In the genomic region with DNA sequence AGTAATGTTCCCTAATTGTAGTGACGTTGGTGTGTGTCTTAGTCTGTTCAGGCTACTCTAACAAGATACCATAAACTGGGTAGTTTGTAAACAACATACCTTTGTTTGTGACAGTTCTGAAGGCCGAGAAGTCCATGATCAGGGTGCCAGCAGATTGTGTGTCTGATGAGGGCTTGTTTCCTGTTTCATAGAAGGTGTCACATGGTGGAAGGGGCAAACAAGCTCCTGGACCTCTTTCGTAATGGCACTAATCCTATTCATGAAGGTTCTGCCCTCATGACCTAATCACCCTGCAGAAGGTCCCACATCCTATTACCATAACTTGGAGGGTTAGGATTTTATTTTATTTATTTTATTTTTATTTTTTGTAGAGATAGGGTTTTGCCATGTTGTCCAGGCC, we compare ENCODE assay signal across 37 cellular contexts. TPM values are rescaled to one million over a fixed set of nuclear protein-coding genes. Genes with fewer than 3 reads are reported as not detected.
DNase-seq lines count a peak whose midpoint lies in the region; ATAC-seq, FAIRE-seq and TF ChIP-seq lines count a peak whose summit lies in the region.
"Had no signal": no experiment of that assay in that cellular context is flagged by ENCODE, and none has a peak within 500 bp of the region (broad histone marks: within the 10 kb centered on the region; RNA-seq: fewer than 3 reads in every experiment).

No MANE protein-coding gene starts in this region.

- H3K27me3 Mint-ChIP-seq in IgD-negative memory B cell, result no peaks in the 10 kb centered on the region
- H3K27me3 Mint-ChIP-seq: activated CD4-positive, alpha-beta memory T cell treated with anti-CD3 and anti-CD28 coated beads, Interleukin-2, amount 10 ng/mL, durations not matched to agents 7 days and 5 days; activated naive CD8-positive, alpha-beta T cell treated with anti-CD3 and anti-CD28 coated beads for 36 hours; stimulated activated naive CD8-positive, alpha-beta T cell treated with anti-CD3 and anti-CD28 coated beads, Interleukin-15, amount 100 ng/mL, for 72 hours had no signal

- no peak overlapping the region for H3K4me3 Mint-ChIP-seq in IgD-negative memory B cell
- H3K4me3 Mint-ChIP-seq in stimulated activated effector memory CD8-positive, alpha-beta T cell treated with anti-CD3 and anti-CD28 coated beads, Interleukin-12 subunit alpha, Interleukin-12 subunit beta, amount 100 ng/mL, for 72 hours, result no peak overlapping the region
- H3K4me3 Mint-ChIP-seq: activated CD4-positive, alpha-beta memory T cell treated with anti-CD3 and anti-CD28 coated beads, Interleukin-2, amount 10 ng/mL, durations not matched to agents 7 days and 5 days; activated naive CD8-positive, alpha-beta T cell treated with anti-CD3 and anti-CD28 coated beads for 36 hours; HFFc6; nephron; stimulated activated naive CD8-positive, alpha-beta T cell treated with anti-CD3 and anti-CD28 coated beads, Interleukin-15, amount 100 ng/mL, for 72 hours had no signal

- TF ChIP-seq EP300 in HepG2 (IDR thresholded peaks at IDR 0.05; ENCODE audit: low read depth in 2 of 2, low read length in 2 of 2) (no peak), HepG2 (CRISPR knock-in tag; IDR thresholded peaks at IDR 0.05; ENCODE audit: borderline replicate concordance) (no peak)

- H4K20me1 ChIP-seq in BLaER1 treated with 17β-estradiol and CSF1 and Interleukin-3, amounts not matched to agents 10 nM and 100 nM, result peaks cover 73 to 100% (median 94%) of the 10 kb centered on the region in 11 experiments
- peaks cover 10% of the 10 kb centered on the region for H4K20me1 ChIP-seq in HepG2 (ENCODE audit: insufficient read depth, low read length)
- H4K20me1 ChIP-seq in mammary epithelial cell (ENCODE audit: insufficient read depth, low read length), result no peaks in the 10 kb centered on the region

- no peaks in the 10 kb centered on the region for H3K9me3 Mint-ChIP-seq in IgD-negative memory B cell
- no peaks in the 10 kb centered on the region for H3K9me3 Mint-ChIP-seq in stimulated activated effector memory CD8-positive, alpha-beta T cell treated with anti-CD3 and anti-CD28 coated beads, Interleukin-12 subunit alpha, Interleukin-12 subunit beta, amount 100 ng/mL, for 72 hours
- H3K9me3 Mint-ChIP-seq: activated CD4-positive, alpha-beta memory T cell treated with anti-CD3 and anti-CD28 coated beads, Interleukin-2, amount 10 ng/mL, durations not matched to agents 7 days and 5 days; activated naive CD8-positive, alpha-beta T cell treated with anti-CD3 and anti-CD28 coated beads for 36 hours; HFFc6; nephron; stimulated activated naive CD8-positive, alpha-beta T cell treated with anti-CD3 and anti-CD28 coated beads, Interleukin-15, amount 100 ng/mL, for 72 hours had no signal

- CTCF ChIA-PET in HepG2 (lab: Yijun Ruan, JAX; ENCODE audit: low intra/inter-chr PET ratio, low total read pairs) (no interaction called here), mammary epithelial cell (lab: Charles Lee; ENCODE audit: low non-redundant PET) (no interaction called here)

- no peak for TF ChIP-seq POLR2A in HepG2 (IDR thresholded peaks at IDR 0.05; ENCODE audit: insufficient read depth in 1 of 2, low read depth in 2 of 2, low read length in 2 of 2)

- no TSS peak for BruUV-seq in HepG2 (replicated peaks; lab: Mats Ljungman, UMichigan)
- no TSS peak for BruUV-seq in mammary epithelial cell (replicated peaks; lab: Mats Ljungman, UMichigan)

- peaks cover 38 to 63% (median 60%) of the 10 kb centered on the region in 3 donors for H3K4me1 Mint-ChIP-seq in IgD-negative memory B cell
- peaks cover 43% of the 10 kb centered on the region for H3K4me1 Mint-ChIP-seq in stimulated activated effector memory CD8-positive, alpha-beta T cell treated with anti-CD3 and anti-CD28 coated beads, Interleukin-12 subunit alpha, Interleukin-12 subunit beta, amount 100 ng/mL, for 72 hours

- dilution Hi-C loops in mammary epithelial cell (cut with HindIII; ENCODE audit: low sequenced_read_pairs), result no loop called here

- TF ChIP-seq CTCF in HepG2 (CRISPR knock-in tag; IDR thresholded peaks at IDR 0.05), result no peak
- TF ChIP-seq CTCF in mammary epithelial cell (conservative IDR thresholded peaks at IDR 0.05 in 1 of 2, IDR thresholded peaks at IDR 0.05 in 1 of 2; ENCODE audit: extremely low read depth in 1 of 2, insufficient read depth in 1 of 2, low read depth in 1 of 2, low read length in 2 of 2), result no peak

- H3K79me2 ChIP-seq in HepG2 (ENCODE audit: insufficient read depth, low read length), result peaks cover 51% of the 10 kb centered on the region
- peaks cover 95% of the 10 kb centered on the region for H3K79me2 ChIP-seq in mammary epithelial cell (ENCODE audit: insufficient read depth, low read length)

- peaks cover 7 to 37% (median 21%) of the 10 kb centered on the region in 11 experiments; a peak in 16 of 22 replicates for H3K36me3 ChIP-seq in BLaER1 treated with 17β-estradiol and CSF1 and Interleukin-3, amounts not matched to agents 10 nM and 100 nM
- H3K36me3 ChIP-seq in HepG2 (replicated peaks in 1 of 2; ENCODE audit: control insufficient read depth in 1 of 2, insufficient read depth in 2 of 2, low read length in 2 of 2) (no peaks in the 10 kb centered on the region), mammary epithelial cell (ENCODE audit: insufficient read depth, low read length) (no peaks in the 10 kb centered on the region)
- H3K36me3 ChIP-seq: ascending aorta, cardiac muscle cell, colonic mucosa, lower lobe of right lung, MG63, ovary had no signal

- peak; percentile 75 for DNase-seq in HepG2 (ENCODE audit: low spot score)
- DNase-seq in mammary epithelial cell, result no peak
- DNase-seq in stimulated activated effector memory CD8-positive, alpha-beta T cell treated with anti-CD3 and anti-CD28 coated beads, Interleukin-12 subunit alpha, Interleukin-12 subunit beta, amount 100 ng/mL, for 72 hours (ENCODE audit: low spot score in 2 of 2), result no peak
- DNase-seq in amniotic stem cell (lab: John Stamatoyannopoulos, UW), result no peak
- DNase-seq: ACHN; activated CD4-positive, alpha-beta memory T cell treated with anti-CD3 and anti-CD28 coated beads, Interleukin-2, amount 10 ng/mL, durations not matched to agents 7 days and 5 days; activated naive CD8-positive, alpha-beta T cell treated with anti-CD3 and anti-CD28 coated beads for 36 hours; Calu3; colonic mucosa; effector memory CD4-positive, alpha-beta T cell; GM23248; HFFc6; kidney glomerular epithelial cell; lower lobe of right lung; MG63; NCI-H146; NCI-H2171 treated with DMSO at 0.1 percent for 48 hours; NCI-H524 treated with DMSO at 0.1 percent for 48 hours; ovary; stimulated activated naive CD8-positive, alpha-beta T cell treated with anti-CD3 and anti-CD28 coated beads, Interleukin-15, amount 100 ng/mL, for 72 hours; T-helper 1 cell had no signal

- H2AFZ ChIP-seq in HepG2 (ENCODE audit: low read length) (no peak overlapping the region), mammary epithelial cell (ENCODE audit: low read depth, low read length) (no peak overlapping the region)
- H2AFZ ChIP-seq: GM23248 had no signal

- peaks cover 2% of the 10 kb centered on the region for H3K36me3 Mint-ChIP-seq in IgD-negative memory B cell
- no peaks in the 10 kb centered on the region for H3K36me3 Mint-ChIP-seq in stimulated activated effector memory CD8-positive, alpha-beta T cell treated with anti-CD3 and anti-CD28 coated beads, Interleukin-12 subunit alpha, Interleukin-12 subunit beta, amount 100 ng/mL, for 72 hours
- H3K36me3 Mint-ChIP-seq: activated naive CD8-positive, alpha-beta T cell treated with anti-CD3 and anti-CD28 coated beads for 36 hours had no signal

- peak overlapping the region in 2 of 11 experiments; percentile 14 to 23; a peak in 1 of 22 replicates for H3K27ac ChIP-seq in BLaER1 treated with 17β-estradiol and CSF1 and Interleukin-3, amounts not matched to agents 10 nM and 100 nM
- H3K27ac ChIP-seq in HepG2 (ENCODE audit: extremely low read length, insufficient read depth, low read length) (peak overlapping the region; percentile 33), mammary epithelial cell (ENCODE audit: insufficient read depth, low read depth, low read length) (no peak overlapping the region)
- H3K27ac ChIP-seq: ascending aorta, BLaER1, cardiac muscle cell, colonic mucosa, GM23248, lower lobe of right lung, ovary, skin epidermis had no signal

- H3K27me3 ChIP-seq in BLaER1 treated with 17β-estradiol and CSF1 and Interleukin-3, amounts not matched to agents 10 nM and 100 nM, result no peaks in the 10 kb centered on the region
- H3K27me3 ChIP-seq in HepG2 (ENCODE audit: control insufficient read depth in 1 of 2, insufficient read depth in 2 of 2, low read length in 2 of 2) (no peaks in the 10 kb centered on the region), mammary epithelial cell (ENCODE audit: insufficient read depth, low read length) (no peaks in the 10 kb centered on the region)
- H3K27me3 ChIP-seq: ascending aorta, BLaER1, cardiac muscle cell, colonic mucosa, MG63, ovary had no signal

- peak overlapping the region in 2 of 3 donors; percentile 27 to 32 for H3K27ac Mint-ChIP-seq in IgD-negative memory B cell
- no peak overlapping the region for H3K27ac Mint-ChIP-seq in stimulated activated effector memory CD8-positive, alpha-beta T cell treated with anti-CD3 and anti-CD28 coated beads, Interleukin-12 subunit alpha, Interleukin-12 subunit beta, amount 100 ng/mL, for 72 hours
- H3K27ac Mint-ChIP-seq: activated CD4-positive, alpha-beta memory T cell treated with anti-CD3 and anti-CD28 coated beads, Interleukin-2, amount 10 ng/mL, durations not matched to agents 7 days and 5 days; activated naive CD8-positive, alpha-beta T cell treated with anti-CD3 and anti-CD28 coated beads for 36 hours; HFFc6 had no signal

- H3K4me3 ChIP-seq in BLaER1 treated with 17β-estradiol and CSF1 and Interleukin-3, amounts not matched to agents 10 nM and 100 nM, result no peak overlapping the region
- H3K4me3 ChIP-seq in HepG2 (replicated peaks in 1 of 3; ENCODE audit: insufficient read depth in 1 of 3, low read depth in 2 of 3, low read length in 3 of 3), result no peak overlapping the region
- H3K4me3 ChIP-seq in mammary epithelial cell (replicated peaks in 1 of 3; ENCODE audit: insufficient read depth in 1 of 3, low read depth in 2 of 3, low read length in 3 of 3), result no peak overlapping the region
- H3K4me3 ChIP-seq: ascending aorta, BLaER1, cardiac muscle cell, colonic mucosa, GM23248, lower lobe of right lung, MG63, ovary, skin epidermis had no signal

- POLR2A ChIA-PET in HepG2 (lab: Yijun Ruan, JAX), result interaction anchor here (1.3 to 1.6 kb wide), 2 partner anchors 11 to 37 kb away, joined by 6 to 9 read pairs; partner anchors contain the start of genes ATXN7, SCAANT1 and THOC7

- intact Hi-C loops in HepG2 (cut with micrococcal nuclease; ENCODE audit: unreplicated experiment) (no loop called here), mammary epithelial cell (cut with micrococcal nuclease) (no loop called here)

- WGBS in HepG2 (ENCODE audit: low lambda C conversion rate), result 69% methylated on average over 2 of the region's 3 CpGs
- 96% methylated on average over 3 of the region's 3 CpGs for WGBS in mammary epithelial cell (ENCODE audit: low coverage, missing lambda C conversion rate)

- H3K9me3 ChIP-seq in BLaER1 treated with 17β-estradiol and CSF1 and Interleukin-3, amounts not matched to agents 10 nM and 100 nM (replicated peaks in 1 of 11), result no peaks in the 10 kb centered on the region
- H3K9me3 ChIP-seq in HepG2 (ENCODE audit: low read length) (no peaks in the 10 kb centered on the region), mammary epithelial cell (replicated peaks; ENCODE audit: insufficient read depth, low read length) (no peaks in the 10 kb centered on the region)
- H3K9me3 ChIP-seq: ascending aorta, BLaER1, colonic mucosa, lower lobe of right lung, MG63, ovary had no signal

- peaks cover 9 to 30% (median 18%) of the 10 kb centered on the region in 10 experiments; a peak in 18 of 20 replicates for H3K4me1 ChIP-seq in BLaER1 treated with 17β-estradiol and CSF1 and Interleukin-3, amounts not matched to agents 10 nM and 100 nM
- H3K4me1 ChIP-seq in HepG2 (ENCODE audit: insufficient read depth, low read length) (peaks cover 45% of the 10 kb centered on the region), mammary epithelial cell (ENCODE audit: insufficient read depth, low read length) (peaks cover 14% of the 10 kb centered on the region)
- H3K4me1 ChIP-seq: colonic mucosa had no signal

- peak; percentile 27 for ATAC-seq in GM18520 (IDR thresholded peaks at IDR 0.05; ENCODE audit: unreplicated experiment)
- peak; percentile 85 for ATAC-seq in HepG2
- no peak for ATAC-seq in stimulated activated effector memory CD8-positive, alpha-beta T cell treated with anti-CD3 and anti-CD28 coated beads, Interleukin-12 subunit alpha, Interleukin-12 subunit beta, amount 100 ng/mL, for 72 hours
- ATAC-seq: lower lobe of right lung; stimulated activated naive CD8-positive, alpha-beta T cell treated with anti-CD3 and anti-CD28 coated beads, Interleukin-15, amount 100 ng/mL, for 72 hours had no signal

- peak; percentile 64 for FAIRE-seq in HepG2 (lab: Jason Lieb, UNC)
- FAIRE-seq: GM18507, RCC 7860, TTC549 had no signal

- no peak for TF ChIP-seq RAD21 in HepG2 (CRISPR knock-in tag; IDR thresholded peaks at IDR 0.05)

- in situ Hi-C loops in HepG2 (cut with HindIII; ENCODE audit: extremely low pct_ligation_motif_present, low pct_unique_long_range_greater_than_20kb), result no loop called here
- in situ Hi-C loops in mammary epithelial cell (cut with MboI; ENCODE audit: low sequenced_read_pairs in 2 of 2), result no loop called here

- no peak overlapping the region for H3K9ac ChIP-seq in BLaER1 treated with 17β-estradiol and CSF1 and Interleukin-3, amounts not matched to agents 10 nM and 100 nM
- H3K9ac ChIP-seq in HepG2 (ENCODE audit: insufficient read depth, low read depth, low read length) (no peak overlapping the region), mammary epithelial cell (ENCODE audit: insufficient read depth, low read length) (no peak overlapping the region)
- H3K9ac ChIP-seq: BLaER1, GM23248 had no signal

- H3K4me2 ChIP-seq in BLaER1 treated with 17β-estradiol and CSF1 and Interleukin-3, amounts not matched to agents 10 nM and 100 nM, result peak overlapping the region in 6 of 11 experiments; percentile 27 to 48 (median 28); a peak in 9 of 22 replicates
- H3K4me2 ChIP-seq in HepG2 (ENCODE audit: low read depth, low read length) (peak overlapping the region; percentile 34), mammary epithelial cell (ENCODE audit: insufficient read depth, low read depth, low read length) (no peak overlapping the region)
- H3K4me2 ChIP-seq: BLaER1 had no signal

RNA-seq across cellular contexts. Expression of gene ATXN7, which starts 11.1 kb away (rescaled TPM):
- 2.1 TPM for polyA plus RNA-seq in IgD-negative memory B cell
- total RNA-seq in HepG2 (2016; rRNA removed; fragmentation: Illumina TruSeq; extraction: Trizol), result 5.4 and 13.8 TPM in 2 replicates
- 6.8 and 8.0 TPM in 2 replicates for total RNA-seq in HepG2 (2016; cell fraction: cytosol; rRNA removed; fragmentation: Illumina TruSeq; extraction: Trizol; ENCODE audit: low read depth)
- 5.9 and 11.2 TPM in 2 replicates for total RNA-seq in HepG2 (2016; cell fraction: insoluble cytoplasmic fraction; rRNA removed; fragmentation: Illumina TruSeq; extraction: Trizol)
- 7.3 and 7.5 TPM in 2 replicates for total RNA-seq in HepG2 (2016; cell fraction: membrane; rRNA removed; fragmentation: Illumina TruSeq; extraction: Trizol)
- 40.8 and 41.1 TPM in 2 replicates for total RNA-seq in HepG2 (2016; cell fraction: nucleus; rRNA removed; fragmentation: Illumina TruSeq; extraction: Trizol)
- 18.7 and 20.0 TPM in 2 replicates for polyA plus RNA-seq in HepG2 (2011; rRNA removed)
- polyA plus RNA-seq in HepG2 (2011; cell fraction: cytosol; rRNA removed), result 7.6 and 8.5 TPM in 2 replicates
- 45.2 and 47.7 TPM in 2 replicates for polyA plus RNA-seq in HepG2 (2011; cell fraction: nucleus; rRNA removed)
- polyA plus RNA-seq in HepG2 (2012), result 6.4 and 9.3 TPM in 2 replicates
- 0.12 and 0.27 TPM in 2 replicates for polyA plus RNA-seq in HepG2 (2016; cell fraction: cytosol; fragmentation: Illumina TruSeq; extraction: Trizol; ENCODE audit: low read depth)
- 3.3 TPM in 2 replicates for polyA plus RNA-seq in HepG2 (2016; cell fraction: insoluble cytoplasmic fraction; fragmentation: Illumina TruSeq; extraction: Trizol; ENCODE audit: low read depth)
- 0.78 and 0.88 TPM in 2 replicates for polyA plus RNA-seq in HepG2 (2016; cell fraction: membrane; fragmentation: Illumina TruSeq; extraction: Trizol; ENCODE audit: low read depth)
- 12.8 and 18.3 TPM in 2 replicates for polyA plus RNA-seq in HepG2 (2016; cell fraction: nucleus; fragmentation: Illumina TruSeq; extraction: Trizol; ENCODE audit: insufficient read depth, low read depth)
- 71.6 and 73.2 TPM in 2 replicates for polyA minus RNA-seq in HepG2 (2011; rRNA and poly(A)+ RNA removed; ENCODE audit: low replicate concordance)
- polyA minus RNA-seq in HepG2 (2011; cell fraction: cytosol; rRNA and poly(A)+ RNA removed), result 12.0 and 13.4 TPM in 2 replicates
- 131 and 156 TPM in 2 replicates for polyA minus RNA-seq in HepG2 (2011; cell fraction: nucleus; rRNA and poly(A)+ RNA removed)
- 10 to 100 TPM; 21.2 to 30.5 TPM for total RNA-seq in mammary epithelial cell
- 10.1 TPM for polyA plus RNA-seq in mammary epithelial cell
- 38.2 TPM for polyA minus RNA-seq in mammary epithelial cell

RNA-seq across cellular contexts. Expression of gene THOC7, which starts 11.2 kb away (rescaled TPM):
- polyA plus RNA-seq in IgD-negative memory B cell, result 67.4 TPM
- 63.5 and 80.4 TPM in 2 replicates for total RNA-seq in HepG2 (2016; rRNA removed; fragmentation: Illumina TruSeq; extraction: Trizol)
- total RNA-seq in HepG2 (2016; cell fraction: cytosol; rRNA removed; fragmentation: Illumina TruSeq; extraction: Trizol; ENCODE audit: low read depth), result 77.9 and 86.5 TPM in 2 replicates
- total RNA-seq in HepG2 (2016; cell fraction: insoluble cytoplasmic fraction; rRNA removed; fragmentation: Illumina TruSeq; extraction: Trizol), result 66.5 and 80.9 TPM in 2 replicates
- 75.0 and 86.4 TPM in 2 replicates for total RNA-seq in HepG2 (2016; cell fraction: membrane; rRNA removed; fragmentation: Illumina TruSeq; extraction: Trizol)
- total RNA-seq in HepG2 (2016; cell fraction: nucleus; rRNA removed; fragmentation: Illumina TruSeq; extraction: Trizol), result 27.4 and 28.6 TPM in 2 replicates
- 26.5 and 32.8 TPM in 2 replicates for polyA plus RNA-seq in HepG2 (2011; rRNA removed)
- polyA plus RNA-seq in HepG2 (2011; cell fraction: cytosol; rRNA removed), result 11.4 and 19.8 TPM in 2 replicates
- polyA plus RNA-seq in HepG2 (2011; cell fraction: nucleus; rRNA removed), result 4.0 and 6.9 TPM in 2 replicates
- polyA plus RNA-seq in HepG2 (2012), result 42.7 and 59.7 TPM in 2 replicates
- polyA plus RNA-seq in HepG2 (2016; cell fraction: cytosol; fragmentation: Illumina TruSeq; extraction: Trizol; ENCODE audit: low read depth), result 131 and 137 TPM in 2 replicates
- polyA plus RNA-seq in HepG2 (2016; cell fraction: insoluble cytoplasmic fraction; fragmentation: Illumina TruSeq; extraction: Trizol; ENCODE audit: low read depth), result 111 and 112 TPM in 2 replicates
- 110 and 112 TPM in 2 replicates for polyA plus RNA-seq in HepG2 (2016; cell fraction: membrane; fragmentation: Illumina TruSeq; extraction: Trizol; ENCODE audit: low read depth)
- polyA plus RNA-seq in HepG2 (2016; cell fraction: nucleus; fragmentation: Illumina TruSeq; extraction: Trizol; ENCODE audit: insufficient read depth, low read depth), result 54.5 and 57.0 TPM in 2 replicates
- polyA minus RNA-seq in HepG2 (2011; rRNA and poly(A)+ RNA removed; ENCODE audit: low replicate concordance), result 2.2 and 5.4 TPM in 2 replicates
- polyA minus RNA-seq in HepG2 (2011; cell fraction: cytosol; rRNA and poly(A)+ RNA removed), result 8.1 and 9.6 TPM in 2 replicates
- 7.1 and 10.6 TPM in 2 replicates for polyA minus RNA-seq in HepG2 (2011; cell fraction: nucleus; rRNA and poly(A)+ RNA removed)
- 10 to 100 TPM; 34.5 to 87.5 TPM for total RNA-seq in mammary epithelial cell
- 59.8 TPM for polyA plus RNA-seq in mammary epithelial cell
- 76.3 TPM for polyA minus RNA-seq in mammary epithelial cell

RNA-seq across cellular contexts. Expression of gene SCAANT1, which starts 37.4 kb away (rescaled TPM):
- polyA plus RNA-seq in IgD-negative memory B cell (not detected), HepG2 (2011; rRNA removed) (not detected in 2 replicates), mammary epithelial cell (not detected)
- total RNA-seq in HepG2 (2016; rRNA removed; fragmentation: Illumina TruSeq; extraction: Trizol) (not detected in 2 replicates), mammary epithelial cell (not detected)
- 3.1 TPM in 1 of 2 replicates, not detected in the other for total RNA-seq in HepG2 (2016; cell fraction: cytosol; rRNA removed; fragmentation: Illumina TruSeq; extraction: Trizol; ENCODE audit: low read depth)
- total RNA-seq in HepG2 (2016; cell fraction: insoluble cytoplasmic fraction; rRNA removed; fragmentation: Illumina TruSeq; extraction: Trizol), result 1.8 TPM in 1 of 2 replicates, not detected in the other
- total RNA-seq in HepG2 (2016; cell fraction: membrane; rRNA removed; fragmentation: Illumina TruSeq; extraction: Trizol), result not detected in 2 replicates
- total RNA-seq in HepG2 (2016; cell fraction: nucleus; rRNA removed; fragmentation: Illumina TruSeq; extraction: Trizol), result 3.8 TPM in 1 of 2 replicates, not detected in the other
- polyA plus RNA-seq in HepG2 (2011; cell fraction: cytosol; rRNA removed), result not detected in 2 replicates
- not detected in 2 replicates for polyA plus RNA-seq in HepG2 (2011; cell fraction: nucleus; rRNA removed)
- polyA plus RNA-seq in HepG2 (2012), result 2.0 TPM in 1 of 2 replicates, not detected in the other
- polyA plus RNA-seq in HepG2 (2016; cell fraction: cytosol; fragmentation: Illumina TruSeq; extraction: Trizol; ENCODE audit: low read depth), result 1.5 TPM in 2 replicates
- polyA plus RNA-seq in HepG2 (2016; cell fraction: insoluble cytoplasmic fraction; fragmentation: Illumina TruSeq; extraction: Trizol; ENCODE audit: low read depth), result not detected in 2 replicates
- 1.5 TPM in 1 of 2 replicates, not detected in the other for polyA plus RNA-seq in HepG2 (2016; cell fraction: membrane; fragmentation: Illumina TruSeq; extraction: Trizol; ENCODE audit: low read depth)
- polyA plus RNA-seq in HepG2 (2016; cell fraction: nucleus; fragmentation: Illumina TruSeq; extraction: Trizol; ENCODE audit: insufficient read depth, low read depth), result not detected in 2 replicates
- polyA minus RNA-seq in HepG2 (2011; rRNA and poly(A)+ RNA removed; ENCODE audit: low replicate concordance), result not detected in 2 replicates
- not detected in 2 replicates for polyA minus RNA-seq in HepG2 (2011; cell fraction: cytosol; rRNA and poly(A)+ RNA removed)
- polyA minus RNA-seq in HepG2 (2011; cell fraction: nucleus; rRNA and poly(A)+ RNA removed), result 4.4 and 7.8 TPM in 2 replicates
- polyA minus RNA-seq in mammary epithelial cell, result not detected
- total RNA-seq: activated CD4-positive, alpha-beta memory T cell treated with anti-CD3 and anti-CD28 coated beads, Interleukin-2, amount 10 ng/mL, durations not matched to agents 7 days and 5 days; activated naive CD8-positive, alpha-beta T cell treated with anti-CD3 and anti-CD28 coated beads for 36 hours; ascending aorta; Calu3; cardiac muscle cell; colonic mucosa; fibroblast of villous mesenchyme; GM23248; HFFc6; lower lobe of right lung; mononuclear cell; ovary; renal cortical epithelial cell had no signal
- polyA plus RNA-seq: cardiac muscle cell, esophagus, GM23248, ovary, thymus had no signal

RNA-seq across cellular contexts. Expression of gene C3orf49, which starts 55.7 kb away (rescaled TPM):
- not detected for polyA plus RNA-seq in IgD-negative memory B cell
- total RNA-seq in HepG2 (2016; rRNA removed; fragmentation: Illumina TruSeq; extraction: Trizol), result not detected in 2 replicates
- not detected in 2 replicates for total RNA-seq in HepG2 (2016; cell fraction: cytosol; rRNA removed; fragmentation: Illumina TruSeq; extraction: Trizol; ENCODE audit: low read depth)
- not detected in 2 replicates for total RNA-seq in HepG2 (2016; cell fraction: insoluble cytoplasmic fraction; rRNA removed; fragmentation: Illumina TruSeq; extraction: Trizol)
- total RNA-seq in HepG2 (2016; cell fraction: membrane; rRNA removed; fragmentation: Illumina TruSeq; extraction: Trizol), result not detected in 2 replicates
- total RNA-seq in HepG2 (2016; cell fraction: nucleus; rRNA removed; fragmentation: Illumina TruSeq; extraction: Trizol), result not detected in 2 replicates
- polyA plus RNA-seq in HepG2 (2011; rRNA removed), result not detected in 2 replicates
- not detected in 2 replicates for polyA plus RNA-seq in HepG2 (2011; cell fraction: cytosol; rRNA removed)
- polyA plus RNA-seq in HepG2 (2011; cell fraction: nucleus; rRNA removed), result not detected in 2 replicates
- not detected in 2 replicates for polyA plus RNA-seq in HepG2 (2012)
- polyA plus RNA-seq in HepG2 (2016; cell fraction: cytosol; fragmentation: Illumina TruSeq; extraction: Trizol; ENCODE audit: low read depth), result not detected in 2 replicates
- polyA plus RNA-seq in HepG2 (2016; cell fraction: insoluble cytoplasmic fraction; fragmentation: Illumina TruSeq; extraction: Trizol; ENCODE audit: low read depth), result not detected in 2 replicates
- polyA plus RNA-seq in HepG2 (2016; cell fraction: membrane; fragmentation: Illumina TruSeq; extraction: Trizol; ENCODE audit: low read depth), result not detected in 2 replicates
- polyA plus RNA-seq in HepG2 (2016; cell fraction: nucleus; fragmentation: Illumina TruSeq; extraction: Trizol; ENCODE audit: insufficient read depth, low read depth), result not detected in 2 replicates
- not detected in 2 replicates for polyA minus RNA-seq in HepG2 (2011; rRNA and poly(A)+ RNA removed; ENCODE audit: low replicate concordance)
- not detected in 2 replicates for polyA minus RNA-seq in HepG2 (2011; cell fraction: cytosol; rRNA and poly(A)+ RNA removed)
- polyA minus RNA-seq in HepG2 (2011; cell fraction: nucleus; rRNA and poly(A)+ RNA removed), result not detected in 2 replicates
- not detected for total RNA-seq in mammary epithelial cell
- polyA plus RNA-seq in mammary epithelial cell, result not detected
- polyA minus RNA-seq in mammary epithelial cell, result not detected
- total RNA-seq: activated CD4-positive, alpha-beta memory T cell treated with anti-CD3 and anti-CD28 coated beads, Interleukin-2, amount 10 ng/mL, durations not matched to agents 7 days and 5 days; activated naive CD8-positive, alpha-beta T cell treated with anti-CD3 and anti-CD28 coated beads for 36 hours; ascending aorta; Calu3; cardiac muscle cell; colonic mucosa; fibroblast of villous mesenchyme; GM23248; HFFc6; lower lobe of right lung; mononuclear cell; ovary; renal cortical epithelial cell had no signal
- polyA plus RNA-seq: cardiac muscle cell, esophagus, GM23248, ovary had no signal
